In the genomic region with DNA sequence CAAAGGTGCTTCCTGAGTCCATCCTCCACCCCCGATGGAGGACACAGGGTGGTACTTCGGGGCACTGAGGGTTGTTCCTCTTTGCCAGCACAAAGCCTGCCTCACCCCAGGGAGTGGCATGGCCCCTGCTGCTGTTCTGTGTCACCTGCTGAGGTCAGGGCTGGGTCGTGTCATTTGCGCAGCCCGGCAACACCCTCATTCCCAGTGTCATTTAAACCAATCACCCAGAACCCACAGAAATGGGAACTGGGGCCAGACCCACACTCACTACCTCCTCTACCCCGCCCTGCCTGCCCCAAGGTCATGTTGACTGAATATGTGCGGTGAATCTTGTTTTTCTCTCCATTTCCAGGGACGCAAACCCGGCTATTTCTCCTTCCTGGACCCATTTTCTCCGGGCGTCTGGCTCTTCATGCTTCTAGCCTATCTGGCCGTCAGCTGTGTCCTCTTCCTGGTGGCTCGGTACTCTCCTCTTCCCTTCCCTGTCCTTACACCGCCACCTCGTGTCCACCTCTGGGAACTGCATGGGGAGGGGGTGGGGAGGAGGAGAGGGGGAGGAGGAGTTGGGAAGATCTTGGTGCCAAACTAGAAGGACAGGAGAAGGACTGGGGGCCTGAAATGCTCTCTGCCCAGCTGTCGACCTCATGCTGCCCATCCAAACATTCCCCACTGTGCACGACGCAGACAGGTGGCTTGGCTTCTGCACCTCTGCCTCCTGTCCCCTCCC, we compare ENCODE assay signal across 8 cellular contexts.
DNase-seq lines count a peak whose midpoint lies in the region; ATAC-seq and TF ChIP-seq lines count a peak whose summit lies in the region.

No MANE protein-coding gene starts in this region.

- peaks cover 3% of the 10 kb centered on the region for H3K4me1 ChIP-seq in hepatocyte (ENCODE audit: insufficient read depth)
- H3K4me1 ChIP-seq in sigmoid colon: peaks cover 0 to 5% (median 2%) of the 10 kb centered on the region in 4 donors

- TF ChIP-seq CTCF in AG09319 (IDR thresholded peaks at IDR 0.05; ENCODE audit: low read depth, low read length) (peak; percentile 71), hepatocyte (IDR thresholded peaks at IDR 0.05; ENCODE audit: poor library complexity) (peak; percentile 94), sigmoid colon (IDR thresholded peaks at IDR 0.05) (peak; percentile 16 to 68 (median 62))

- WGBS in hepatocyte (ENCODE audit: low lambda C conversion rate, missing lambda C conversion rate): 24% methylated on average over 15 of the region's 18 CpGs
- 5 to 13% methylated on average over 18 of the region's 18 CpGs for WGBS in sigmoid colon, 2 donors

- H3K9me3 ChIP-seq in hepatocyte (ENCODE audit: low read depth) (no peaks in the 10 kb centered on the region), sigmoid colon (no peaks in the 10 kb centered on the region)

- no peaks in the 10 kb centered on the region for H4K20me1 ChIP-seq in hepatocyte (ENCODE audit: insufficient read depth, poor library complexity, severe bottlenecking)

- no peaks in the 10 kb centered on the region for H3K79me2 ChIP-seq in hepatocyte

- H3K27ac ChIP-seq in hepatocyte: no peak overlapping the region
- H3K27ac ChIP-seq in sigmoid colon: no peak overlapping the region

- H3K4me2 ChIP-seq in hepatocyte: peak overlapping the region; percentile 62

- TF ChIP-seq POLR2A in sigmoid colon (IDR thresholded peaks at IDR 0.05): no peak

- peak; percentile 57 for ATAC-seq in GM19455 (IDR thresholded peaks at IDR 0.05; ENCODE audit: unreplicated experiment)
- no peak for ATAC-seq in HG03520 (IDR thresholded peaks at IDR 0.05; ENCODE audit: unreplicated experiment)

- no peak for TF ChIP-seq EP300 in sigmoid colon (IDR thresholded peaks at IDR 0.05)

- intact Hi-C loops in sigmoid colon (cut with DNase I): loop anchor here (1.0 kb wide), 1 partner anchor 441 kb away; a partner anchor contains a TSS

- peaks cover 19% of the 10 kb centered on the region for H3K27me3 ChIP-seq in hepatocyte
- H3K27me3 ChIP-seq in sigmoid colon: peaks cover 0 to 16% (median 0%) of the 10 kb centered on the region in 3 donors

- H3K4me3 ChIP-seq in hepatocyte (no peak overlapping the region), sigmoid colon (peak overlapping the region in 1 of 4 donors; percentile 13)

- DNase-seq in AG09319 (ENCODE audit: extremely low read depth, low read depth): peak; percentile 29
- peak; percentile 36 for DNase-seq in NCI-H1694 (lab: John Stamatoyannopoulos, UW)
- DNase-seq in T-helper 2 cell: peak in 4 of 5 experiments; percentile 16 to 50 (median 31)
- peak; percentile 89 for DNase-seq in astrocyte of the hippocampus (ENCODE audit: low read depth, low spot score)
- peak; percentile 89 for DNase-seq in hepatocyte (ENCODE audit: low spot score)
- DNase-seq in sigmoid colon: peak; percentile 79

- H3K36me3 ChIP-seq in hepatocyte (replicated peaks; ENCODE audit: insufficient read depth, low read depth) (no peaks in the 10 kb centered on the region), sigmoid colon (no peaks in the 10 kb centered on the region)

- no peaks in the 10 kb centered on the region for H3K9me2 ChIP-seq in hepatocyte (replicated peaks; ENCODE audit: insufficient read depth)

- H2AFZ ChIP-seq in hepatocyte: peak overlapping the region; percentile 56

Comparison
In these comparisons a context has a peak if more than half of its experiments do, and no peak if none do; other contexts are left out.
1. DNase-seq: peak in every context shown above with its lines; median percentile 89 in astrocyte of the hippocampus; 89 in hepatocyte; 79 in sigmoid colon; 36 in NCI-H1694; 31 in T-helper 2 cell; 29 in AG09319.